In genomic region chr19:19860756-19861390, GRCh38 we compare ENCODE assay signal across 10 cellular contexts.
DNase-seq lines count a peak whose midpoint lies in the region; ATAC-seq lines count a peak whose summit lies in the region.
"Had no signal": no experiment of that assay in that cellular context is flagged by ENCODE, and none has a peak within 500 bp of the region (broad histone marks: within the 10 kb centered on the region; RNA-seq: fewer than 3 reads in every experiment).

No MANE protein-coding gene starts in this region.

- H3K9me3 Mint-ChIP-seq in stimulated activated naive CD8-positive, alpha-beta T cell treated with anti-CD3 and anti-CD28 coated beads, Interleukin-15, amount 100 ng/mL, for 72 hours = peaks cover 6 to 10% of the 10 kb centered on the region in 2 donors

- DNase-seq in NCI-H1436 (lab: John Stamatoyannopoulos, UW) (peak; percentile 27), NCI-H1436 treated with DMSO at 0.1 percent for 48 hours (lab: John Stamatoyannopoulos, UW) (no peak), left kidney (ENCODE audit: low read depth, low spot score) (peak; percentile 97), RKO (ENCODE audit: low spot score) (no peak), NCI-H1694 treated with DMSO at 0.1 percent for 48 hours (lab: John Stamatoyannopoulos, UW) (no peak)
- DNase-seq in activated naive CD4-positive, alpha-beta T cell treated with Interleukin-2 at 50 U/mL for 16 hours = peak; percentile 10
- peak; percentile 65 to 82 for DNase-seq in stimulated activated naive CD8-positive, alpha-beta T cell treated with anti-CD3 and anti-CD28 coated beads, Interleukin-15, amount 100 ng/mL, for 72 hours
- DNase-seq: colonic mucosa, NCI-H774 had no signal

- H3K4me3 Mint-ChIP-seq in stimulated activated naive CD8-positive, alpha-beta T cell treated with anti-CD3 and anti-CD28 coated beads, Interleukin-15, amount 100 ng/mL, for 72 hours = peak overlapping the region; percentile 85 to 91

- peaks cover 20% of the 10 kb centered on the region for H3K4me1 Mint-ChIP-seq in stimulated activated naive CD8-positive, alpha-beta T cell treated with anti-CD3 and anti-CD28 coated beads, Interleukin-15, amount 100 ng/mL, for 72 hours

- peaks cover 8% of the 10 kb centered on the region for H3K27me3 Mint-ChIP-seq in stimulated activated naive CD8-positive, alpha-beta T cell treated with anti-CD3 and anti-CD28 coated beads, Interleukin-15, amount 100 ng/mL, for 72 hours

- H3K27ac Mint-ChIP-seq in stimulated activated naive CD8-positive, alpha-beta T cell treated with anti-CD3 and anti-CD28 coated beads, Interleukin-15, amount 100 ng/mL, for 72 hours = peak overlapping the region; percentile 67 to 97

- ATAC-seq in stimulated activated naive CD8-positive, alpha-beta T cell treated with anti-CD3 and anti-CD28 coated beads, Interleukin-15, amount 100 ng/mL, for 72 hours = peak; percentile 77
- ATAC-seq in HG03175 (IDR thresholded peaks at IDR 0.05; ENCODE audit: unreplicated experiment) = no peak

Comparison
In these comparisons a context has a peak if more than half of its experiments do, and no peak if none do; other contexts are left out.
1. DNase-seq: peak in NCI-H1436 (single experiment), activated naive CD4-positive, alpha-beta T cell treated with Interleukin-2 at 50 U/mL for 16 hours (single experiment), left kidney (single experiment) and stimulated activated naive CD8-positive, alpha-beta T cell treated with anti-CD3 and anti-CD28 coated beads, Interleukin-15, amount 100 ng/mL, for 72 hours (2 of 2); none in NCI-H1436 treated with DMSO at 0.1 percent for 48 hours (single experiment), RKO (single experiment) and NCI-H1694 treated with DMSO at 0.1 percent for 48 hours (single experiment).